Comparison of ENCODE assay signal across 1 cellular context in the genomic region with DNA sequence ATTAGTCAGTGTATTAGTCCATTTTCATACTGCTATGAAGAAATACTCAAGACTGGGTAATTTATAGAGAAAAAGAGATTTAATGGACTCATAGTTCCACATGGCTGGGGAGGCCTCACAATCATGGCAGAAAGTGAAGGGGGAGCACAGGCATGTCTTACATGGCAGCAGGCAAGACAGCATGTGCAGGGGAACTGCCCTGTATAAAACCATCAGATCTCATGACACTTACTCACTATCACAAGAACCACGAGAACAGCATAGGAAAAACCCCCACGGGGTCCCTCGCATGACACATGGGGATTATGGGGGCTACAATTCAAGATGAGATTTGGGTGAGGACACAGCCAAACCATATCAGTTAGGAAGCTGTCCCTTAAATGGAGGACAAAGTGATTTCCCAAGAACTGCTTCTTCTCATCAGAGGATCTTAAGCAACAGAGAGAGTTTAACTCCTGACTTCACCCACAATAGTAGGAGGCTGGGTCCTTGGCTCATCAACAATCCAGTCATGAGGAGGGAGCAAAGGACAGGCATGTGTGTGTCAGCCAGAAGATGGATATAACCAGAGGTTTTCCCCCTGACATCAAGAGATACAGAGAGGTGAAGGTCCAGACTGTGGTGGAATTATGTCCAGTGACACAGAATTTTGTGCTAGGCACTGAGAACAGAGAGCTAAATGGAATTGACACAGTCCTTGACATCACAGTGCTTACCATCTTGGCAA.
TF ChIP-seq lines count a peak whose summit lies in the region.

No MANE protein-coding gene starts in this region.

TF ChIP-seq in HepG2, 621 proteins besides CTCF, POLR2A, EP300 and RAD21 (continued from another document):
- 0 out of 2 replicates have a peak, but pooled peaks have one; percentile 24 for TF ChIP-seq SALL1 (CRISPR knock-in tag; IDR thresholded peaks at IDR 0.05)
- no peak for TF ChIP-seq ZNF274 (CRISPR knock-in tag; IDR thresholded peaks at IDR 0.05)
- peak; percentile 60 for TF ChIP-seq TEAD3 (CRISPR knock-in tag; optimal IDR thresholded peaks at IDR 0.05; ENCODE audit: borderline replicate concordance)
- TF ChIP-seq, protein P1, sequence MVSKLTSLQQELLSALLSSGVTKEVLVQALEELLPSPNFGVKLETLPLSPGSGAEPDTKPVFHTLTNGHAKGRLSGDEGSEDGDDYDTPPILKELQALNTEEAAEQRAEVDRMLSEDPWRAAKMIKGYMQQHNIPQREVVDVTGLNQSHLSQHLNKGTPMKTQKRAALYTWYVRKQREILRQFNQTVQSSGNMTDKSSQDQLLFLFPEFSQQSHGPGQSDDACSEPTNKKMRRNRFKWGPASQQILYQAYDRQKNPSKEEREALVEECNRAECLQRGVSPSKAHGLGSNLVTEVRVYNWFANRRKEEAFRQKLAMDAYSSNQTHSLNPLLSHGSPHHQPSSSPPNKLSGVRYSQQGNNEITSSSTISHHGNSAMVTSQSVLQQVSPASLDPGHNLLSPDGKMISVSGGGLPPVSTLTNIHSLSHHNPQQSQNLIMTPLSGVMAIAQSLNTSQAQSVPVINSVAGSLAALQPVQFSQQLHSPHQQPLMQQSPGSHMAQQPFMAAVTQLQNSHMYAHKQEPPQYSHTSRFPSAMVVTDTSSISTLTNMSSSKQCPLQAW (CRISPR knock-in tag; IDR thresholded peaks at IDR 0.05): 0 out of 2 replicates have a peak, but pooled peaks have one; percentile 25
- no peak for TF ChIP-seq ZNF234 (CRISPR knock-in tag; conservative IDR thresholded peaks at IDR 0.05)
- no peak for TF ChIP-seq ZNF383 (CRISPR knock-in tag; IDR thresholded peaks at IDR 0.05; ENCODE audit: borderline replicate concordance)
- TF ChIP-seq SAP130 (CRISPR knock-in tag; IDR thresholded peaks at IDR 0.05; ENCODE audit: low read depth): peak; percentile 50
- no peak for TF ChIP-seq MIER2 (CRISPR knock-in tag; IDR thresholded peaks at IDR 0.05)
- TF ChIP-seq PHF20 (CRISPR knock-in tag; IDR thresholded peaks at IDR 0.05): no peak
- TF ChIP-seq HNF4A (CRISPR knock-in tag; IDR thresholded peaks at IDR 0.05): peak; percentile 40; the same call in 1 of the 2 replicates
- TF ChIP-seq TBL1XR1 (IDR thresholded peaks at IDR 0.05; ENCODE audit: borderline replicate concordance, low read length, partially characterized antibody): no peak
